In the genomic region with DNA sequence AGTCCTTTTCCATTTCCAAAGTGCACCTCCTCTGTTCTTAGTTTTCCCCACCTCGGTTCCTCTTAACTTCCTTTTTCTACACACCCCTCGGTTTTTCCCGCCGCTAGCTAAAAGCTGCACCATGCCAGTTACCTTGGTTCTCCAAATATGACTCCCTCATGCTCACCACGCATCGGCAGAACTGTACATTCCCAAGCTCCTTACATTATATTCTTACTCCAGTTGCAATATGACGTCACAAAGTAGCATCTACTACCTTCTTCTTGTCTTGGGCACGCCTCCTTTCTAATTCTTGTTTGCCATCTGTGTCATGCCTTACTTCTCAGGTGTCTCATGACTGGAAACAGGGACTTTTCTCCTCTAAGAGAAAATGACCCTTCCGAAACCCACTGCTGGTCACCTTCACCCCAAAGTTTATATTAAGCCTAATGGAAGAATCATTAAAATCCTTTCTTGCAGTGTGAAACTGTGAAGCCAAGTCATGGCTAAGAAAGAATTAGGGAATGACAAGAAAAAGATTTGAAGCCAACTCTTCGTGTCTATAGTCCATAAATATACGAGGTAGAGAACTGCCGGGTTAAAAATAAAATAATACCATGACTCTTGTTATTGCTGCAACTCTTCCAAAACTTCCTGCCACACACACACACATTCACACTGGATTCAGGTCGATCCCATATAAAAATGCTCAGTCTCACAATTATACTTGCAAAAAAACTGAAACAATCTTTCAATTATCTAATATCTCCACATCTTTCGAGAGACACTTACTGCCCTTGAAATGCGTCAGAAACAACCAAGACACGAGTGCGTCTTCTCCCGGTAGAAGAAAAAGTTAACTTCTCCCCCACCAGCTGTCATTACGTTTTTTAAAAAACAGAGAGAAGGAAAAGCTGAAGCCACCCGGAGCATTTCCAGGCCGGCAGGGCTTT, we compare ENCODE assay signal across 8 cellular contexts. TPM values are rescaled to one million over a fixed set of nuclear protein-coding genes. Genes with fewer than 3 reads are reported as not detected.
A peak's percentile ranks its signal among the peaks of the same experiment; 100 is the strongest.
DNase-seq lines count a peak whose midpoint lies in the region; ATAC-seq and TF ChIP-seq lines count a peak whose summit lies in the region.

No MANE protein-coding gene starts in this region.

- no peak for TF ChIP-seq POLR2A in upper lobe of left lung (IDR thresholded peaks at IDR 0.05)

- H3K4me3 ChIP-seq in LNCaP clone FGC (ENCODE audit: low read depth, low read length), result peak overlapping the region; percentile 77
- H3K4me3 ChIP-seq in astrocyte of the spinal cord (ENCODE audit: low read depth, low read length), result peak overlapping the region; percentile 74
- peak overlapping the region; percentile 88 for H3K4me3 ChIP-seq in lower lobe of right lung
- H3K4me3 ChIP-seq in upper lobe of left lung, result peak overlapping the region; percentile 81 to 93 (median 86)

- ATAC-seq in lower lobe of right lung (no peak), upper lobe of left lung (ENCODE audit: low FRiP score in 2 of 2) (no peak), HG02759 (IDR thresholded peaks at IDR 0.05; ENCODE audit: unreplicated experiment) (no peak)

- H3K9me3 Mint-ChIP-seq in Calu3 (ENCODE audit: low read depth, unreplicated experiment), result no peaks in the 10 kb centered on the region

- peaks cover 46% of the 10 kb centered on the region for H3K4me1 ChIP-seq in lower lobe of right lung
- H3K4me1 ChIP-seq in upper lobe of left lung, result peaks cover 19 to 41% (median 26%) of the 10 kb centered on the region in 4 donors

- in situ Hi-C loops in astrocyte of the spinal cord (cut with HindIII; ENCODE audit: low sequenced_read_pairs), result no loop called here

- no peaks in the 10 kb centered on the region for H3K27me3 ChIP-seq in lower lobe of right lung (ENCODE audit: low read depth)
- H3K27me3 ChIP-seq in upper lobe of left lung, result no peaks in the 10 kb centered on the region

- peaks cover 6% of the 10 kb centered on the region for H3K36me3 ChIP-seq in lower lobe of right lung
- H3K36me3 ChIP-seq in upper lobe of left lung, result peaks cover 0 to 14% (median 0%) of the 10 kb centered on the region in 4 donors

- TF ChIP-seq CTCF in Calu3 (IDR thresholded peaks at IDR 0.05; ENCODE audit: unreplicated experiment) (no peak), LNCaP clone FGC (IDR thresholded peaks at IDR 0.05; ENCODE audit: control insufficient read depth, extremely low read depth, insufficient read depth) (no peak), astrocyte of the spinal cord (IDR thresholded peaks at IDR 0.05; ENCODE audit: low read depth, low read length) (no peak), lower lobe of right lung (IDR thresholded peaks at IDR 0.05) (no peak), upper lobe of left lung (IDR thresholded peaks at IDR 0.05) (no peak)

- peak overlapping the region; percentile 88 for H3K27ac Mint-ChIP-seq in Calu3 (ENCODE audit: unreplicated experiment)

- H3K9me3 ChIP-seq in lower lobe of right lung, result no peaks in the 10 kb centered on the region
- no peaks in the 10 kb centered on the region for H3K9me3 ChIP-seq in upper lobe of left lung

- no peak for TF ChIP-seq EP300 in upper lobe of left lung (IDR thresholded peaks at IDR 0.05)

- peaks cover 19% of the 10 kb centered on the region for H3K4me1 Mint-ChIP-seq in Calu3 (ENCODE audit: low read depth, unreplicated experiment)

- TSS peak; percentile 75 for BruUV-seq in Calu3 (replicated peaks; lab: Mats Ljungman, UMichigan)

- intact Hi-C loops in Calu3 (cut with micrococcal nuclease; ENCODE audit: unreplicated experiment), result no loop called here
- intact Hi-C loops in lower lobe of right lung (cut with DNase I), result no loop called here

- CTCF ChIA-PET in Calu3 (lab: Charles Lee), result interaction anchor here (1.0 kb wide), 1 partner anchor 9 kb away, joined by 5 read pairs; no protein-coding TSS in a partner anchor

- peak overlapping the region; percentile 73 for H3K4me3 Mint-ChIP-seq in Calu3 (ENCODE audit: low read depth, unreplicated experiment)

- 18 to 21% methylated on average over 19 to 21 of the region's 21 CpGs for WGBS in upper lobe of left lung, 2 donors

- no peaks in the 10 kb centered on the region for H3K27me3 Mint-ChIP-seq in Calu3 (ENCODE audit: unreplicated experiment)

- H3K27ac ChIP-seq in lower lobe of right lung (peak overlapping the region; percentile 98), upper lobe of left lung (peak overlapping the region; percentile 96 to 100 (median 98))

- H3K36me3 Mint-ChIP-seq in Calu3 (ENCODE audit: insufficient read depth, unreplicated experiment), result peaks cover 36% of the 10 kb centered on the region

- DNase-seq in Calu3 (no peak), LNCaP clone FGC (ENCODE audit: low read depth) (no peak), astrocyte of the spinal cord (ENCODE audit: low read depth, low spot score) (peak; percentile 45), lower lobe of right lung (no peak), upper lobe of left lung (no peak), DMS114 treated with DMSO at 0.1 percent for 48 hours (lab: John Stamatoyannopoulos, UW; ENCODE audit: unreplicated experiment) (no peak), GM19240 (ENCODE audit: insufficient read length, low spot score) (no peak)

RNA-seq across cellular contexts. Expression of a gene that starts 1.6 kb away (rescaled TPM):
- total RNA-seq in Calu3 (2022) (61.2 and 66.6 TPM in 2 replicates), lower lobe of right lung (55.5 TPM), upper lobe of left lung (100 to 1,000 TPM in 2 of 6 donors, 10 to 100 TPM in 4; 60.7 to 115 (median 74.7) TPM)

RNA-seq across cellular contexts. Expression of a gene that starts 28.7 kb away (rescaled TPM):
- 10.5 and 13.0 TPM in 2 replicates for total RNA-seq in Calu3 (2022)
- total RNA-seq in lower lobe of right lung, result 22.4 TPM
- total RNA-seq in upper lobe of left lung, result 10 to 100 TPM; 17.7 to 61.8 (median 27.3) TPM
